8 cellular contexts compared by ENCODE assay signal in genomic region chr2:232440220-232441018, GRCh38. TPM values are rescaled to one million over a fixed set of nuclear protein-coding genes. Genes with fewer than 3 reads are reported as not detected.
DNase-seq lines count a peak whose midpoint lies in the region; ATAC-seq and TF ChIP-seq lines count a peak whose summit lies in the region.
"Not testable (repeated sequence)": the region's sequence is repeated elsewhere in the genome, so short reads cannot be mapped to it uniquely, and the experiment has no call there.

No MANE protein-coding gene starts in this region.

- not testable (repeated sequence) for TF ChIP-seq POLR2A in breast epithelium (IDR thresholded peaks at IDR 0.05)

- H3K27ac ChIP-seq in breast epithelium = not testable (repeated sequence)

- TF ChIP-seq CTCF in breast epithelium (IDR thresholded peaks at IDR 0.05) = peak; percentile 61 to 90 (median 89)

- not testable (repeated sequence) for H3K27me3 ChIP-seq in breast epithelium

- peak; percentile 77 for DNase-seq in AG08395 (ENCODE audit: low spot score)
- DNase-seq in NCI-H345 treated with DMSO at 0.1 percent for 48 hours (lab: John Stamatoyannopoulos, UW; ENCODE audit: unreplicated experiment) = peak; percentile 26
- DNase-seq in activated CD4-positive, CD25-positive, alpha-beta regulatory T cell treated with anti-CD3 and anti-CD28 coated beads, Interleukin-2, amount 50 U/mL, for 16 hours (ENCODE audit: low read depth, low spot score) = peak; percentile 76
- DNase-seq in breast epithelium (ENCODE audit: low spot score in 2 of 2) = peak; percentile 51 to 81
- DNase-seq in islet precursor cell = peak; percentile 94
- DNase-seq in stimulated activated CD4-positive, alpha-beta T cell treated with anti-CD3 and anti-CD28 coated beads, Interleukin-15, amount 100 ng/mL, for 24 hours = peak; percentile 90

- H3K36me3 ChIP-seq in breast epithelium = not testable (repeated sequence)

- ATAC-seq in GM18868 (IDR thresholded peaks at IDR 0.05; ENCODE audit: unreplicated experiment) (peak; percentile 78), HG03135 (IDR thresholded peaks at IDR 0.05; ENCODE audit: unreplicated experiment) (peak; percentile 71)

- not testable (repeated sequence) for H3K4me3 ChIP-seq in breast epithelium

- not testable (repeated sequence) for H3K4me1 ChIP-seq in breast epithelium

- not testable (repeated sequence) for H3K9me3 ChIP-seq in breast epithelium

- intact Hi-C loops in breast epithelium (cut with DNase I; ENCODE audit: low total_unique reads) = not testable (repeated sequence)

RNA-seq across cellular contexts. Expression of gene ALPI, which starts 15.5 kb away (rescaled TPM):
- total RNA-seq in breast epithelium = under 1 TPM in 1 of 3 donors, not detected in 2; 0.33 TPM

RNA-seq across cellular contexts. Expression of gene ALPG, which starts 33.8 kb away (rescaled TPM):
- total RNA-seq in breast epithelium = not detected

RNA-seq across cellular contexts. Expression of gene ECEL1, which starts 47.2 kb away (rescaled TPM):
- 1 to 10 TPM in 1 of 3 donors, under 1 TPM in 2; 0.15 to 2.3 (median 0.48) TPM for total RNA-seq in breast epithelium

Comparison
In these comparisons a context has a peak if more than half of its experiments do, and no peak if none do; other contexts are left out.
1. DNase-seq: peak in every context shown above with its lines; median percentile 94 in islet precursor cell; 90 in stimulated activated CD4-positive, alpha-beta T cell treated with anti-CD3 and anti-CD28 coated beads, Interleukin-15, amount 100 ng/mL, for 24 hours; 77 in AG08395; 76 in activated CD4-positive, CD25-positive, alpha-beta regulatory T cell treated with anti-CD3 and anti-CD28 coated beads, Interleukin-2, amount 50 U/mL, for 16 hours; 66 in breast epithelium; 26 in NCI-H345 treated with DMSO at 0.1 percent for 48 hours.